Comparison of ENCODE assay signal across 7 cellular contexts in the genomic region with DNA sequence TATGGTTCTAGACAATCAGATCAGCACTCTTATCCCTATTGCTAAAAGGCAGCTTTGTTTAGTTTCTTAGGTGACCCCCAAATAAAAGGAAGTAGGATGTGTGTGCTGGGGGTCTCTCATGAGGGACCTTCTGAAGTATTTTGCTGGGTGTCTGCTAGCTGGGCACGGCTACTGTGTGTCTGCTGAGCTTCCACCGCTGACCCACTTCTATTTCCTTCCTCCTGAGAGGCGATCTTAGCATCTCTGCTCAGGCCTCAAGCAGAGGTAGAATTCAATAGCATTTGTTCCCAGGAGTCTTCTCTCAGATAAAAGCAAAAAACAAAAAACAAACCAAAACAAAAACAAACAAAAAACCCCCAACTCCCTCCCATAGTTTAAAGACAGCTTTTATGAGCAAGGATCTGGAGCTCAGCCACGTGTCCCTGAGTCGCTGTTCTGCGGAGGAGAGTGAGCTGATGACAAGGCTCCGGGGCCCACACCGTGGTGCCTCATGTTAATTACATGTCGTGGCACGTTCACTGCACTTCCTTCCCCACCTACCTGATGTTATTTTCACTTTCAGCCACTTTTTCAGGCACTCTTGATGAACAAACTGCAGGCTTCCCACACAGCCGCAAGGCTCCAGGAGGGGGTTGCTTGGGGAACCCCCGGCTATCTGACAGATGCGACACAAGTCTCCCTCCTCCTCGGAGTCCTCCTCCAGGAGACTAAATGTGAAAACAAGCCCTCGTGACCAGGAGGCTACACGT.
DNase-seq lines count a peak whose midpoint lies in the region; ATAC-seq and TF ChIP-seq lines count a peak whose summit lies in the region.

No MANE protein-coding gene starts in this region.

- H3K4me3 ChIP-seq in endodermal cell (ENCODE audit: low read length): no peak overlapping the region

- ATAC-seq in GM19455 (IDR thresholded peaks at IDR 0.05; ENCODE audit: unreplicated experiment) (peak; percentile 94), HG03439 (IDR thresholded peaks at IDR 0.05; ENCODE audit: unreplicated experiment) (peak; percentile 93)

- peaks cover 3% of the 10 kb centered on the region for H3K9me3 Mint-ChIP-seq in endodermal cell

- H3K27ac ChIP-seq in endodermal cell (ENCODE audit: low read depth, low read length): no peak overlapping the region

- 83 to 90% methylated on average over 11 to 16 of the region's 16 CpGs for WGBS in endodermal cell (ENCODE audit: insufficient coverage in 1 of 2, insufficient read length in 1 of 2), 2 experiments

- TF ChIP-seq CTCF in endodermal cell (conservative IDR thresholded peaks at IDR 0.05): no peak

- H3K9ac ChIP-seq in endodermal cell (ENCODE audit: extremely low read depth, low read length, poor library complexity, severe bottlenecking): no peak overlapping the region

- H3K9me3 ChIP-seq in endodermal cell (ENCODE audit: control insufficient read depth, low read length): no peaks in the 10 kb centered on the region

- no peaks in the 10 kb centered on the region for H3K27me3 Mint-ChIP-seq in endodermal cell (ENCODE audit: insufficient read depth)

- H3K4me1 Mint-ChIP-seq in endodermal cell: peaks cover 7% of the 10 kb centered on the region

- H3K4me1 ChIP-seq in endodermal cell (ENCODE audit: control insufficient read depth, insufficient read depth, low read length): no peaks in the 10 kb centered on the region

- no peak overlapping the region for H3K4me3 Mint-ChIP-seq in endodermal cell

- no peak overlapping the region for H3K27ac Mint-ChIP-seq in endodermal cell

- H3K36me3 ChIP-seq in endodermal cell (ENCODE audit: control insufficient read depth, insufficient read depth, low read length): no peaks in the 10 kb centered on the region

- DNase-seq in activated CD4-positive, alpha-beta T cell treated with anti-CD3 and anti-CD28 coated beads for 4 hours: peak; percentile 68 to 80
- DNase-seq in endodermal cell (peak; percentile 50), H4 (ENCODE audit: low spot score) (no peak), retina (no peak)
- DNase-seq in stimulated activated CD8-positive, alpha-beta memory T cell treated with anti-CD3 and anti-CD28 coated beads, Interleukin-15, amount 100 ng/mL, for 4 hours (ENCODE audit: low read depth in 2 of 2): peak; percentile 66 to 75

- no peaks in the 10 kb centered on the region for H3K27me3 ChIP-seq in endodermal cell (ENCODE audit: control insufficient read depth, insufficient read depth, low read length, poor library complexity, severe bottlenecking)

- no peaks in the 10 kb centered on the region for H3K36me3 Mint-ChIP-seq in endodermal cell (ENCODE audit: low read depth)

Comparison
In these comparisons a context has a peak if more than half of its experiments do, and no peak if none do; other contexts are left out.
1. DNase-seq: peak in activated CD4-positive, alpha-beta T cell treated with anti-CD3 and anti-CD28 coated beads for 4 hours (2 of 2), endodermal cell (single experiment) and stimulated activated CD8-positive, alpha-beta memory T cell treated with anti-CD3 and anti-CD28 coated beads, Interleukin-15, amount 100 ng/mL, for 4 hours (2 of 2); none in H4 (single experiment) and retina (single experiment).